ENCODE assay signal across 1 cellular context in genomic region chr15:22780267-22780666, GRCh38.
TF ChIP-seq lines count a peak whose summit lies in the region.

No MANE protein-coding gene starts in this region.

TF ChIP-seq in K562, 482 proteins besides CTCF, POLR2A, EP300 and RAD21 (continued from another document):
- TF ChIP-seq SNRNP70 (optimal IDR thresholded peaks at IDR 0.05; ENCODE audit: low read depth, low read length) (no peak), ZBTB8A (IDR thresholded peaks at IDR 0.05; ENCODE audit: partially characterized antibody) (no peak), ZBTB7A (IDR thresholded peaks at IDR 0.05; ENCODE audit: borderline replicate concordance, control insufficient read depth, low read depth, low read length) (no peak), MAFK (IDR thresholded peaks at IDR 0.05; ENCODE audit: low read length) (peak; percentile 24; the same call in 1 of the 2 replicates), ILF3 (IDR thresholded peaks at IDR 0.05; ENCODE audit: borderline replicate concordance) (no peak), ELF2 (CRISPR knock-in tag; IDR thresholded peaks at IDR 0.05) (no peak), MAFG (tag; conservative IDR thresholded peaks at IDR 0.05) (peak; percentile 64), SOX6 (IDR thresholded peaks at IDR 0.05) (no peak), NFE2 (IDR thresholded peaks at IDR 0.05; ENCODE audit: low read depth) (peak; percentile 64), ZNF311 (CRISPR knock-in tag; IDR thresholded peaks at IDR 0.05) (no peak), TSHZ1 (CRISPR knock-in tag; IDR thresholded peaks at IDR 0.05) (no peak), ZBTB33 (CRISPR knock-in tag; IDR thresholded peaks at IDR 0.05) (no peak)
- TF ChIP-seq, protein P1, sequence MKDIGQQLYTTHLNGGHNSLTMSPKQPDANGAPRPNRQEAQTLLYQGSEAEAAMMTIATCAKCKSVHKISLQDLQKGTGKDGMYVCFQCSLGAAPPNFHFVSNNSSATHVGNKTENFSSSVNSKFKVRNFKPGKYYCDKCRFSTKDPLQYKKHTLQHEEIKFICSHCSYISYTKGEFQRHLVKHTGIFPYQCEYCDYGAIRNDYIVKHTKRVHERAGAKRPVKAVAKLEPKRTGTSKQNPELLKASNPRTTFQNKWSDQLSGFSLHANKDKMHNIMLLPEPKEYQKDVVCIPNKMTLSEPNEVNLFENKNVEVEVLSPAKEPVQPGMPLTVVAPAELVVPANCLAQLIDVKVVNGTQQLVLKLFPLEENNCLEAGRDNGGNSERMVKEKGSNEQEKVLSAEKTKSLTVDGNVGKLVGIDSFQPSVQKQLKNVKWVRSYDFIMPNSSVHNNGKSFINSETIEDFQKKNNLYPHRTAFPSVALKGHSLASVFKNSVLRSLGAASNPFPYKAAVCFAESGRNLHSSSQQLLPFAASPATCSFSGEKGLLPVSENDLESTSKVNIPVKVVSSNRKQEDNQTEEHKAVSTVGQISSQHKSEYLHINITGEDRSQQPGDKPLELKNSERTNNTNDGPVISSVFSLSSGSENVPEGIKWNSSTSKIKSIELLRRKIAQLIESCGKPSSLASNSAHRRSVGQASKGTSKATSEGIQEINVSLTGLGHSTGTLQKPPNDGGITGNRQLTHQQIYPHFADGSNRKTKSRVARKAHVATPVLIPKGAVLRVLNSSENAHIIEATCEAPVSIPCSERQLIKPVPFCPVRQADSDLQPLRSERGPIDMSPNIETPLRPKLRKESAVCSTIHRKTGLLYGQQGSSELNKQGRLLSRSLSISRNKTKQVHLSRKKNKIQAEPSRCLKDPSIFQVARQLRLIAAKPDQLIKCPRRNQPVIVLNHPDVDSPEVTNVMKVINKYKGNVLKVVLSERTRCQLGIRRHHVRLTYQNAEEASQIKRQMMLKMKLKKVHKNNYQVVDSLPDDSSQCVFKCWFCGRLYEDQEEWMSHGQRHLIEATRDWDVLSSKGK (CRISPR knock-in tag; IDR thresholded peaks at IDR 0.05) = no peak
- TF ChIP-seq, protein P2, sequence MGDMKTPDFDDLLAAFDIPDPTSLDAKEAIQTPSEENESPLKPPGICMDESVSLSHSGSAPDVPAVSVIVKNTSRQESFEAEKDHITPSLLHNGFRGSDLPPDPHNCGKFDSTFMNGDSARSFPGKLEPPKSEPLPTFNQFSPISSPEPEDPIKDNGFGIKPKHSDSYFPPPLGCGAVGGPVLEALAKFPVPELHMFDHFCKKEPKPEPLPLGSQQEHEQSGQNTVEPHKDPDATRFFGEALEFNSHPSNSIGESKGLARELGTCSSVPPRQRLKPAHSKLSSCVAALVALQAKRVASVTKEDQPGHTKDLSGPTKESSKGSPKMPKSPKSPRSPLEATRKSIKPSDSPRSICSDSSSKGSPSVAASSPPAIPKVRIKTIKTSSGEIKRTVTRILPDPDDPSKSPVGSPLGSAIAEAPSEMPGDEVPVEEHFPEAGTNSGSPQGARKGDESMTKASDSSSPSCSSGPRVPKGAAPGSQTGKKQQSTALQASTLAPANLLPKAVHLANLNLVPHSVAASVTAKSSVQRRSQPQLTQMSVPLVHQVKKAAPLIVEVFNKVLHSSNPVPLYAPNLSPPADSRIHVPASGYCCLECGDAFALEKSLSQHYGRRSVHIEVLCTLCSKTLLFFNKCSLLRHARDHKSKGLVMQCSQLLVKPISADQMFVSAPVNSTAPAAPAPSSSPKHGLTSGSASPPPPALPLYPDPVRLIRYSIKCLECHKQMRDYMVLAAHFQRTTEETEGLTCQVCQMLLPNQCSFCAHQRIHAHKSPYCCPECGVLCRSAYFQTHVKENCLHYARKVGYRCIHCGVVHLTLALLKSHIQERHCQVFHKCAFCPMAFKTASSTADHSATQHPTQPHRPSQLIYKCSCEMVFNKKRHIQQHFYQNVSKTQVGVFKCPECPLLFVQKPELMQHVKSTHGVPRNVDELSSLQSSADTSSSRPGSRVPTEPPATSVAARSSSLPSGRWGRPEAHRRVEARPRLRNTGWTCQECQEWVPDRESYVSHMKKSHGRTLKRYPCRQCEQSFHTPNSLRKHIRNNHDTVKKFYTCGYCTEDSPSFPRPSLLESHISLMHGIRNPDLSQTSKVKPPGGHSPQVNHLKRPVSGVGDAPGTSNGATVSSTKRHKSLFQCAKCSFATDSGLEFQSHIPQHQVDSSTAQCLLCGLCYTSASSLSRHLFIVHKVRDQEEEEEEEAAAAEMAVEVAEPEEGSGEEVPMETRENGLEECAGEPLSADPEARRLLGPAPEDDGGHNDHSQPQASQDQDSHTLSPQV (IDR thresholded peaks at IDR 0.05) = peak; percentile 28; the same call in 1 of the 2 replicates
